ENCODE assay signal across 16 cellular contexts in genomic region chr13:112852392-112852791, GRCh38.
"Had no signal": no experiment of that assay in that cellular context is flagged by ENCODE, and none has a peak within 500 bp of the region (broad histone marks: within the 10 kb centered on the region; RNA-seq: fewer than 3 reads in every experiment).

No MANE protein-coding gene starts in this region.

- H3K4me1 Mint-ChIP-seq: neural crest cell had no signal

- H3K27ac Mint-ChIP-seq: dendritic cell treated with granulocyte-macrophage colony-stimulating factor and Interleukin-4, amounts not matched to agents 40 ng/mL and 50 ng/mL, for 4 days; effector memory CD8-positive, alpha-beta T cell; naive thymus-derived CD8-positive, alpha-beta T cell; type B pancreatic cell had no signal

- ATAC-seq: effector memory CD8-positive, alpha-beta T cell; foreskin keratinocyte; mucosa of descending colon; naive thymus-derived CD8-positive, alpha-beta T cell; pancreas; psoas muscle; stimulated activated naive CD8-positive, alpha-beta T cell treated with anti-CD3 and anti-CD28 coated beads, Interleukin-15, Interleukin-2, amounts not matched to agents 100 U/mL and 50 U/mL, for 24 hours had no signal

- H3K27me3 Mint-ChIP-seq: dendritic cell treated with granulocyte-macrophage colony-stimulating factor and Interleukin-4, amounts not matched to agents 40 ng/mL and 50 ng/mL, for 4 days; effector memory CD8-positive, alpha-beta T cell; naive thymus-derived CD8-positive, alpha-beta T cell; type B pancreatic cell had no signal

- DNase-seq: effector memory CD8-positive, alpha-beta T cell; esophagus squamous epithelium; mammary epithelial cell; naive thymus-derived CD8-positive, alpha-beta T cell; occipital lobe; pancreas; psoas muscle; retina; stimulated activated CD4-positive, alpha-beta T cell treated with anti-CD3 and anti-CD28 coated beads, Interleukin-12 subunit alpha, Interleukin-12 subunit beta, amount 100 ng/mL, for 4 hours; stimulated activated naive CD8-positive, alpha-beta T cell treated with anti-CD3 and anti-CD28 coated beads, Interleukin-15, Interleukin-2, amounts not matched to agents 100 U/mL and 50 U/mL, for 24 hours; thyroid gland had no signal

- H3K4me3 Mint-ChIP-seq: dendritic cell treated with granulocyte-macrophage colony-stimulating factor and Interleukin-4, amounts not matched to agents 40 ng/mL and 50 ng/mL, for 4 days; effector memory CD8-positive, alpha-beta T cell; naive thymus-derived CD8-positive, alpha-beta T cell; neural crest cell; type B pancreatic cell had no signal

- H3K9me3 Mint-ChIP-seq: dendritic cell treated with granulocyte-macrophage colony-stimulating factor and Interleukin-4, amounts not matched to agents 40 ng/mL and 50 ng/mL, for 4 days; effector memory CD8-positive, alpha-beta T cell; naive thymus-derived CD8-positive, alpha-beta T cell; type B pancreatic cell had no signal
